11 cellular contexts compared by ENCODE assay signal in the genomic region with DNA sequence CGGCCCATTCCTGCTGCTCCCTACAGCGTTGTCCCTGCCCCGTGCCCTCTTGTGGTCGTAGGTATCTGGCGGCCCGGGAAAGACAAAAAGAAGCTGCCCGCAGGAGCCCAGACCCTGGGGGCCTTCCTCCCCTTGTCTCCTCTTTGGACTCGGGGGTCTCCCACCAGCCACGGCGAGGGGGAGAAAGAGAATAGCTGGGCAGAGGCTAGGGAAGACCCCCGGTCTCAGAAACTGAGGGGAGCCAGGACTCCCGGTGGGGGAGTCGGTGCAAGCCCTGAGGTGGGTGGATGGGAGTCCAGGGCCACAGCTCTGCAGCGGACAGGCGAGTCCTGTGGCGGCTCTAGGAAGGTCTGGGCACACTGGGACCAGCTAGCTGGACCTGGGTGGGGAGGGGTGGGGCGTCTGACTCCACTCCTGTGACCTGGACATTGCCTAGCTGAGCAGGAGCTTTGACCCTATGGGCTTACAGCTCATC. TPM values are rescaled to one million over a fixed set of nuclear protein-coding genes. Genes with fewer than 3 reads are reported as not detected.
DNase-seq lines count a peak whose midpoint lies in the region; ATAC-seq, FAIRE-seq and TF ChIP-seq lines count a peak whose summit lies in the region.
"Had no signal": no experiment of that assay in that cellular context is flagged by ENCODE, and none has a peak within 500 bp of the region (broad histone marks: within the 10 kb centered on the region; RNA-seq: fewer than 3 reads in every experiment).

No MANE protein-coding gene starts in this region.

- H3K27ac ChIP-seq in right atrium auricular region (peak overlapping the region in 1 of 2 donors; percentile 49), upper lobe of right lung (peak overlapping the region; percentile 83)

- ATAC-seq in Right ventricle myocardium inferior (no peak), upper lobe of right lung (no peak), HG02763 (IDR thresholded peaks at IDR 0.05; ENCODE audit: unreplicated experiment) (no peak)

- H3K36me3 ChIP-seq in right atrium auricular region (no peaks in the 10 kb centered on the region), bronchial epithelial cell (ENCODE audit: control insufficient read depth, insufficient read depth, low read length) (no peaks in the 10 kb centered on the region), upper lobe of right lung (no peaks in the 10 kb centered on the region)

- intact Hi-C loops in Right ventricle myocardium inferior (cut with DNase I), result loop anchor here (5.0 kb wide), 1 partner anchor 46 kb away; no protein-coding TSS in a partner anchor
- intact Hi-C loops in upper lobe of right lung (cut with DNase I), result no loop called here

- TF ChIP-seq CTCF in right atrium auricular region (IDR thresholded peaks at IDR 0.05), result no peak
- TF ChIP-seq CTCF in bronchial epithelial cell (IDR thresholded peaks at IDR 0.05; ENCODE audit: insufficient read depth, low read length, severe bottlenecking), result no peak
- TF ChIP-seq CTCF in upper lobe of right lung (IDR thresholded peaks at IDR 0.05), result no peak

- FAIRE-seq in bronchial epithelial cell (lab: Jason Lieb, UNC), result no peak

- H3K9me3 ChIP-seq in right atrium auricular region (no peaks in the 10 kb centered on the region), mononuclear cell (ENCODE audit: low read depth, low read length) (no peaks in the 10 kb centered on the region), upper lobe of right lung (no peaks in the 10 kb centered on the region)

- H3K4me3 ChIP-seq in right atrium auricular region (peak overlapping the region; percentile 20 to 47), bronchial epithelial cell (ENCODE audit: low read depth, low read length) (peak overlapping the region; percentile 38), mononuclear cell (ENCODE audit: low read length) (peak overlapping the region; percentile 44), upper lobe of right lung (peak overlapping the region; percentile 52)

- DNase-seq in right atrium auricular region (ENCODE audit: low spot score), result no peak
- DNase-seq in Right ventricle myocardium inferior (ENCODE audit: missing footprints), result no peak
- DNase-seq in bronchial epithelial cell (ENCODE audit: low read depth), result no peak
- DNase-seq in upper lobe of right lung, result no peak
- DNase-seq in superior temporal gyrus (ENCODE audit: extremely low spot score), result no peak
- DNase-seq in DMS114 treated with DMSO at 0.1 percent for 48 hours (lab: John Stamatoyannopoulos, UW; ENCODE audit: unreplicated experiment), result no peak
- DNase-seq: DND-41, HCEC 1CT, NCI-H1417 treated with DMSO at 0.1 percent for 48 hours had no signal

- H3K27me3 ChIP-seq in right atrium auricular region (no peaks in the 10 kb centered on the region), bronchial epithelial cell (ENCODE audit: control insufficient read depth, insufficient read depth, low read length) (no peaks in the 10 kb centered on the region), mononuclear cell (ENCODE audit: insufficient read depth, low read length) (no peaks in the 10 kb centered on the region), upper lobe of right lung (no peaks in the 10 kb centered on the region)

- peaks cover 0 to 12% of the 10 kb centered on the region in 2 donors for H3K4me1 ChIP-seq in right atrium auricular region
- peaks cover 17% of the 10 kb centered on the region for H3K4me1 ChIP-seq in mononuclear cell (ENCODE audit: insufficient read depth, low read length)
- peaks cover 6% of the 10 kb centered on the region for H3K4me1 ChIP-seq in upper lobe of right lung

RNA-seq across cellular contexts. Expression of gene SH2D4B, which starts 1.3 kb away (rescaled TPM):
- total RNA-seq in right atrium auricular region (under 1 TPM in 1 of 2 donors, not detected in 1; 0.12 TPM), Right ventricle myocardium inferior (not detected), bronchial epithelial cell (under 0.01 TPM in 2 replicates), mononuclear cell (0.10 TPM), upper lobe of right lung (0.43 TPM)
